In the genomic region with DNA sequence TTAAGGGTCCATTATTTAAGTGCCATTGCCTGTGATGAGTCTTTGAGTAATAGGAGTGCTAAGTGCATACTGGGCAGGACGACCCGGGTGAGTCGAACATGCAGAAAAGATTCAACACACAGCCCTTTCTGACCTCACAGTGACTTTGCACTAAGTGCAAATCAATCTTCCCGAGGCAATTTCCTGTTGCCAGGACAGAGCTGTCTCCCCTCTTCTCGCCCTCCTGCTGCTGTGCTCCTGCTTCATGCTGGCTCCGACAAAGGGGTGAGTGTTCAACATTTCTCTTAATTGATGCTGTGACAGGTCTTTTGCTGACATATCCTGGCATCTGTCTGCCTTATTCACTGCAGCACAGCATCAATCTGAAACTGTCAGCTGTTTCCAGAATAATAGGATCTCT, we compare ENCODE assay signal across 9 cellular contexts. TPM values are rescaled to one million over a fixed set of nuclear protein-coding genes. Genes with fewer than 3 reads are reported as not detected.
DNase-seq lines count a peak whose midpoint lies in the region; ATAC-seq and TF ChIP-seq lines count a peak whose summit lies in the region.
"Had no signal": no experiment of that assay in that cellular context is flagged by ENCODE, and none has a peak within 500 bp of the region (broad histone marks: within the 10 kb centered on the region; RNA-seq: fewer than 3 reads in every experiment).

No MANE protein-coding gene starts in this region.

- TF ChIP-seq CTCF in fibroblast of lung (conservative IDR thresholded peaks at IDR 0.05 in 1 of 2, IDR thresholded peaks at IDR 0.05 in 1 of 2; ENCODE audit: low read depth in 1 of 2, low read length in 2 of 2) = no peak
- TF ChIP-seq CTCF in testis (IDR thresholded peaks at IDR 0.05) = no peak
- TF ChIP-seq CTCF in CD8-positive, alpha-beta T cell (IDR thresholded peaks at IDR 0.05) = no peak

- no peaks in the 10 kb centered on the region for H3K9me3 Mint-ChIP-seq in CD8-positive, alpha-beta T cell

- H3K27me3 ChIP-seq in fibroblast of lung (ENCODE audit: control insufficient read depth, insufficient read depth, low read length) (no peaks in the 10 kb centered on the region), testis (no peaks in the 10 kb centered on the region)
- no peaks in the 10 kb centered on the region for H3K27me3 ChIP-seq in CD8-positive, alpha-beta T cell (ENCODE audit: insufficient read depth, low read length)

- no peak overlapping the region for H3K27ac Mint-ChIP-seq in CD8-positive, alpha-beta T cell

- no peaks in the 10 kb centered on the region for H3K79me2 ChIP-seq in fibroblast of lung (ENCODE audit: control insufficient read depth, insufficient read depth, low read length)

- intact Hi-C loops in testis (cut with DNase I; ENCODE audit: low total_unique reads) = no loop called here
- intact Hi-C loops in CD8-positive, alpha-beta T cell (cut with DNase I, micrococcal nuclease) = no loop called here

- H3K27ac ChIP-seq in fibroblast of lung (ENCODE audit: insufficient read depth, low read length) = no peak overlapping the region
- H3K27ac ChIP-seq in testis = no peak overlapping the region
- H3K27ac ChIP-seq in CD8-positive, alpha-beta T cell (ENCODE audit: low read depth, low read length) = no peak overlapping the region

- no peak for ATAC-seq in CD8-positive, alpha-beta T cell

- peaks cover 16% of the 10 kb centered on the region for H3K4me1 Mint-ChIP-seq in CD8-positive, alpha-beta T cell (ENCODE audit: low read depth)

- WGBS in testis, 2 donors = 31 to 40% methylated on average over 6 of the region's 6 CpGs

- peak; percentile 20 for DNase-seq in NCI-H187 treated with DMSO at 0.1 percent for 48 hours (lab: John Stamatoyannopoulos, UW)
- no peak for DNase-seq in NCI-H187 (lab: John Stamatoyannopoulos, UW)
- DNase-seq in NCI-H510A (lab: John Stamatoyannopoulos, UW) = peak; percentile 44
- DNase-seq in fibroblast of lung (ENCODE audit: low read depth in 2 of 2) = peak; percentile 65 to 79
- peak; percentile 7 for DNase-seq in skeletal muscle cell (ENCODE audit: low read depth)
- DNase-seq in occipital lobe (lab: John Stamatoyannopoulos, UW) = no peak
- no peak for DNase-seq in testis
- no peak for DNase-seq in CD8-positive, alpha-beta T cell
- DNase-seq: stimulated activated CD4-positive, alpha-beta T cell treated with anti-CD3 and anti-CD28 coated beads, Interleukin-2, amount 100 ng/mL, for 24 hours had no signal

- no peak overlapping the region for H3K9ac ChIP-seq in fibroblast of lung (ENCODE audit: insufficient read depth, low read length)

- H2AFZ ChIP-seq in fibroblast of lung (ENCODE audit: low read length) = no peak overlapping the region

- H3K4me3 Mint-ChIP-seq in CD8-positive, alpha-beta T cell = no peak overlapping the region

- peaks cover 5% of the 10 kb centered on the region for H3K4me1 ChIP-seq in fibroblast of lung (ENCODE audit: control insufficient read depth, extremely low read depth, insufficient read depth, low read length)
- no peaks in the 10 kb centered on the region for H3K4me1 ChIP-seq in testis
- peaks cover 8% of the 10 kb centered on the region for H3K4me1 ChIP-seq in CD8-positive, alpha-beta T cell (ENCODE audit: insufficient read depth, low read length)

- TF ChIP-seq POLR2A in testis (IDR thresholded peaks at IDR 0.05) = no peak

- peak overlapping the region; percentile 41 for H3K4me2 ChIP-seq in fibroblast of lung (ENCODE audit: extremely low read depth, insufficient read depth, low read length)

- H3K36me3 ChIP-seq in fibroblast of lung (ENCODE audit: control insufficient read depth, insufficient read depth, low read length) = no peaks in the 10 kb centered on the region
- H3K36me3 ChIP-seq in testis (ENCODE audit: low read depth, missing control alignments) = no peaks in the 10 kb centered on the region
- H3K36me3 ChIP-seq in CD8-positive, alpha-beta T cell (ENCODE audit: insufficient read depth, low read length) = no peaks in the 10 kb centered on the region

- H3K36me3 Mint-ChIP-seq in CD8-positive, alpha-beta T cell = no peaks in the 10 kb centered on the region

- H3K4me3 ChIP-seq in fibroblast of lung (replicated peaks in 1 of 4; ENCODE audit: control extremely low read depth in 1 of 4, insufficient read depth in 1 of 4, low read depth in 3 of 4, low read length in 4 of 4) (no peak overlapping the region), skeletal muscle cell (ENCODE audit: low read depth, low read length) (no peak overlapping the region), testis (no peak overlapping the region)
- H3K4me3 ChIP-seq in CD8-positive, alpha-beta T cell (ENCODE audit: low read depth, low read length) = no peak overlapping the region

- POLR2A ChIA-PET in CD8-positive, alpha-beta T cell (lab: Charles Lee) = interaction anchor here (0.8 kb wide), 1 partner anchor 20 kb away, joined by 3 read pairs; no protein-coding TSS in a partner anchor

- H3K9me3 ChIP-seq in fibroblast of lung (ENCODE audit: control insufficient read depth, insufficient read depth, low read depth, low read length) (no peaks in the 10 kb centered on the region), testis (no peaks in the 10 kb centered on the region)
- H3K9me3 ChIP-seq in CD8-positive, alpha-beta T cell (ENCODE audit: low read length) = no peaks in the 10 kb centered on the region

- H4K20me1 ChIP-seq in fibroblast of lung (ENCODE audit: control insufficient read depth, extremely low read depth, insufficient read depth, low read length) = no peaks in the 10 kb centered on the region

- no peaks in the 10 kb centered on the region for H3K27me3 Mint-ChIP-seq in CD8-positive, alpha-beta T cell (ENCODE audit: low read depth)

- CTCF ChIA-PET in CD8-positive, alpha-beta T cell (lab: Charles Lee) = interaction anchor here (0.6 to 1.5 kb wide), 3 partner anchors 9 to 39 kb away, joined by 3 to 4 read pairs (median 4); no protein-coding TSS in a partner anchor

RNA-seq across cellular contexts. Expression of gene MCHR1, which starts 42.0 kb away (rescaled TPM):
- total RNA-seq in fibroblast of lung = 0.51 and 0.99 TPM in 2 replicates
- 0.20 and 0.94 TPM in 2 replicates for polyA plus RNA-seq in fibroblast of lung
- polyA plus RNA-seq in fibroblast of lung (2012) = 0.10 and 0.53 TPM in 2 replicates
- not detected in 2 replicates for polyA minus RNA-seq in fibroblast of lung (ENCODE audit: low replicate concordance)
- 0.62 TPM for total RNA-seq in occipital lobe
- total RNA-seq in testis = under 1 TPM; 0.47 to 0.62 TPM
- 0.42 TPM for polyA plus RNA-seq in testis (ENCODE audit: insufficient read depth, low read depth, low replicate concordance)
- total RNA-seq in CD8-positive, alpha-beta T cell = not detected

Comparison
In these comparisons a context has a peak if more than half of its experiments do, and no peak if none do; other contexts are left out.
1. DNase-seq: peak in NCI-H187 treated with DMSO at 0.1 percent for 48 hours (single experiment), NCI-H510A (single experiment), fibroblast of lung (2 of 2) and skeletal muscle cell (single experiment); none in NCI-H187 (0 of 2), occipital lobe (single experiment), testis (single experiment) and CD8-positive, alpha-beta T cell (0 of 7).